Comparison of ENCODE assay signal across 20 cellular contexts in the genomic region with DNA sequence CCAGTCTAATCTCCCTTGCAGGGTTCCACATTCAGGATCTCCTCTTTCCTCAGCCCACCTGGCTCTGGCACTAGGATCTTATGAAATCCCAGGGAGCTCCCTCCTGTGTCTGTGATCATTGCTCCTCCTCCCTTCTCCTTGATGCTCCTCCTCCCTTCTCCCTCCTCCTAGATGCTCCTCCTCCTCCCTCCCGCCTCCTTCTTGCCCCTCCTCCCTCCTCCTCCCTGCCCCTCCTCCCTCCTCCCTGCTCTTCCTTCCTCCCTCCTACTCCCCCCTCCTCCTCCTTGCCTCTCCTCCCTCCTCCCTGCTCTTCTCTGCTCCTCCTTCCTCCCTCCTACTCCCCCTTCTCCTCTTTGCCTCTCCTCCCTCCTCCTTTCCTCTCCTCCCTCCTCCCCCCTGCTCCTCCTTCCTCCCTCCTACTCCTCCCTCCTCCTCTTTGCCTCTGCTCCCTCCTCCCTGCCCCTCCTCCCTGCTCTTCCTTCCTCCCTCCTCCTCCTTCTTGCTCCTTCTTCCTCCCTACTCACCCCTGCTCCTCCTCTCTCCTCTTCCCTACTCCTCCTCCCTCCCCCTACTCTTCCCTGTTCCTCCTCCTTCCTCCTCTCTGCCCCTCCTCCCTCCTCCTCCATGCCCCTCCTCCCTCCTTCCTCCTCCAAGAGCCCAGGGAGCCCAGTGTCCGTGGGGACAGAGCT. TPM values are rescaled to one million over a fixed set of nuclear protein-coding genes. Genes with fewer than 3 reads are reported as not detected.
DNase-seq lines count a peak whose midpoint lies in the region; ATAC-seq and TF ChIP-seq lines count a peak whose summit lies in the region.
"Had no signal": no experiment of that assay in that cellular context is flagged by ENCODE, and none has a peak within 500 bp of the region (broad histone marks: within the 10 kb centered on the region; RNA-seq: fewer than 3 reads in every experiment).

No MANE protein-coding gene starts in this region.

- H3K9ac ChIP-seq in BLaER1 treated with 17β-estradiol and CSF1 and Interleukin-3, amounts not matched to agents 10 nM and 100 nM, result peak overlapping the region in 2 of 11 experiments; percentile 13 to 16; a peak in 1 of 22 replicates

- no peaks in the 10 kb centered on the region for H4K20me1 ChIP-seq in BLaER1 treated with 17β-estradiol and CSF1 and Interleukin-3, amounts not matched to agents 10 nM and 100 nM

- H3K27ac Mint-ChIP-seq in T-helper 17 cell (peak overlapping the region; percentile 16), HFFc6 (no peak overlapping the region)
- H3K27ac Mint-ChIP-seq in activated CD8-positive, alpha-beta T cell treated with anti-CD3 and anti-CD28 coated beads, Interleukin-2, amount 10 ng/mL, durations not matched to agents 7 days and 5 days, result no peak overlapping the region
- H3K27ac Mint-ChIP-seq: activated naive CD4-positive, alpha-beta T cell treated with anti-CD3 and anti-CD28 coated beads, Interleukin-2, amount 10 ng/mL, durations not matched to agents 7 days and 5 days; H9 had no signal

- H3K27me3 ChIP-seq in BLaER1 treated with 17β-estradiol and CSF1 and Interleukin-3, amounts not matched to agents 10 nM and 100 nM, result no peaks in the 10 kb centered on the region
- H3K27me3 ChIP-seq: body of pancreas, suprapubic skin had no signal

- ATAC-seq in T-helper 17 cell, result no peak
- no peak for ATAC-seq in GM18498 (IDR thresholded peaks at IDR 0.05; ENCODE audit: unreplicated experiment)
- ATAC-seq in activated CD8-positive, alpha-beta T cell treated with anti-CD3 and anti-CD28 coated beads, Interleukin-2, amount 10 ng/mL, durations not matched to agents 7 days and 5 days, result no peak
- ATAC-seq: body of pancreas had no signal

- H3K9me3 ChIP-seq in BLaER1 treated with 17β-estradiol and CSF1 and Interleukin-3, amounts not matched to agents 10 nM and 100 nM (replicated peaks in 1 of 11), result no peaks in the 10 kb centered on the region
- H3K9me3 ChIP-seq in T-helper 17 cell (ENCODE audit: control insufficient read depth, low read length, poor library complexity, severe bottlenecking), result no peaks in the 10 kb centered on the region
- H3K9me3 ChIP-seq: body of pancreas, suprapubic skin had no signal

- H3K36me3 Mint-ChIP-seq in T-helper 17 cell (ENCODE audit: low read depth) (no peaks in the 10 kb centered on the region), HFFc6 (ENCODE audit: low read depth) (no peaks in the 10 kb centered on the region)
- peaks cover 8% of the 10 kb centered on the region for H3K36me3 Mint-ChIP-seq in activated CD8-positive, alpha-beta T cell treated with anti-CD3 and anti-CD28 coated beads, Interleukin-2, amount 10 ng/mL, durations not matched to agents 7 days and 5 days (ENCODE audit: low read depth)

- H3K4me3 Mint-ChIP-seq in T-helper 17 cell, result no peak overlapping the region
- H3K4me3 Mint-ChIP-seq in activated CD8-positive, alpha-beta T cell treated with anti-CD3 and anti-CD28 coated beads, Interleukin-2, amount 10 ng/mL, durations not matched to agents 7 days and 5 days, result no peak overlapping the region
- H3K4me3 Mint-ChIP-seq in HFFc6, result no peak overlapping the region
- H3K4me3 Mint-ChIP-seq: activated naive CD4-positive, alpha-beta T cell treated with anti-CD3 and anti-CD28 coated beads, Interleukin-2, amount 10 ng/mL, durations not matched to agents 7 days and 5 days; H9 had no signal

- H3K9me3 Mint-ChIP-seq in activated CD8-positive, alpha-beta T cell treated with anti-CD3 and anti-CD28 coated beads, Interleukin-2, amount 10 ng/mL, durations not matched to agents 7 days and 5 days (ENCODE audit: insufficient read depth), result no peaks in the 10 kb centered on the region
- no peaks in the 10 kb centered on the region for H3K9me3 Mint-ChIP-seq in HFFc6
- H3K9me3 Mint-ChIP-seq: activated naive CD4-positive, alpha-beta T cell treated with anti-CD3 and anti-CD28 coated beads, Interleukin-2, amount 10 ng/mL, durations not matched to agents 7 days and 5 days; H9 had no signal

- H3K27me3 Mint-ChIP-seq in T-helper 17 cell (no peaks in the 10 kb centered on the region), HFFc6 (ENCODE audit: insufficient read depth) (peaks cover 4% of the 10 kb centered on the region)
- H3K27me3 Mint-ChIP-seq in activated CD8-positive, alpha-beta T cell treated with anti-CD3 and anti-CD28 coated beads, Interleukin-2, amount 10 ng/mL, durations not matched to agents 7 days and 5 days (ENCODE audit: low read depth), result no peaks in the 10 kb centered on the region
- H3K27me3 Mint-ChIP-seq: activated naive CD4-positive, alpha-beta T cell treated with anti-CD3 and anti-CD28 coated beads, Interleukin-2, amount 10 ng/mL, durations not matched to agents 7 days and 5 days had no signal

- no peak overlapping the region for H3K4me3 ChIP-seq in BLaER1 treated with 17β-estradiol and CSF1 and Interleukin-3, amounts not matched to agents 10 nM and 100 nM
- no peak overlapping the region for H3K4me3 ChIP-seq in fibroblast of mammary gland (ENCODE audit: control insufficient read depth, low read depth, low read length)
- H3K4me3 ChIP-seq: body of pancreas, suprapubic skin had no signal

- peak; percentile 36 for DNase-seq in HCEC 1CT
- DNase-seq in T-helper 17 cell, result no peak
- peak; percentile 37 for DNase-seq in fibroblast of mammary gland (ENCODE audit: low read depth)
- no peak for DNase-seq in activated CD8-positive, alpha-beta T cell treated with anti-CD3 and anti-CD28 coated beads, Interleukin-2, amount 10 ng/mL, durations not matched to agents 7 days and 5 days
- DNase-seq in HFFc6, result no peak
- DNase-seq in T-helper 2 cell, result no peak
- DNase-seq: activated CD4-positive, alpha-beta T cell treated with anti-CD3 and anti-CD28 coated beads for 48 hours; activated naive CD4-positive, alpha-beta T cell treated with anti-CD3 and anti-CD28 coated beads, Interleukin-2, amount 10 ng/mL, durations not matched to agents 7 days and 5 days; AML-193; body of pancreas; dermis blood vessel endothelial cell; H9; NCI-H1694; NCI-H446 treated with DMSO at 0.1 percent for 48 hours; Right ventricle myocardium superior; stimulated activated CD4-positive, alpha-beta T cell treated with anti-CD3 and anti-CD28 coated beads, Interleukin-4, amount 100 ng/mL, for 24 hours; T-helper 9 cell had no signal

- CTCF ChIA-PET in activated CD8-positive, alpha-beta T cell treated with anti-CD3 and anti-CD28 coated beads, Interleukin-2, amount 10 ng/mL, durations not matched to agents 7 days and 5 days (lab: Charles Lee), result no interaction called here

- H3K36me3 ChIP-seq in BLaER1 treated with 17β-estradiol and CSF1 and Interleukin-3, amounts not matched to agents 10 nM and 100 nM, result no peaks in the 10 kb centered on the region
- H3K36me3 ChIP-seq: suprapubic skin had no signal

- H3K4me2 ChIP-seq in BLaER1 treated with 17β-estradiol and CSF1 and Interleukin-3, amounts not matched to agents 10 nM and 100 nM, result peak overlapping the region in 6 of 11 experiments; percentile 16 to 95 (median 68); a peak in 9 of 22 replicates

- peaks cover 59 to 89% (median 79%) of the 10 kb centered on the region in 10 experiments for H3K4me1 ChIP-seq in BLaER1 treated with 17β-estradiol and CSF1 and Interleukin-3, amounts not matched to agents 10 nM and 100 nM

- TF ChIP-seq CTCF in fibroblast of mammary gland (conservative IDR thresholded peaks at IDR 0.05; ENCODE audit: control insufficient read depth, insufficient read depth, low read depth, low read length) (no peak), HFFc6 (IDR thresholded peaks at IDR 0.05) (no peak)

- peaks cover 24% of the 10 kb centered on the region for H3K4me1 Mint-ChIP-seq in T-helper 17 cell
- H3K4me1 Mint-ChIP-seq in activated CD8-positive, alpha-beta T cell treated with anti-CD3 and anti-CD28 coated beads, Interleukin-2, amount 10 ng/mL, durations not matched to agents 7 days and 5 days (ENCODE audit: low read depth), result peaks cover 70% of the 10 kb centered on the region
- H3K4me1 Mint-ChIP-seq in HFFc6 (ENCODE audit: low read depth), result no peaks in the 10 kb centered on the region

- peak overlapping the region in 8 of 11 experiments; percentile 10 to 83 (median 52); a peak in 13 of 22 replicates for H3K27ac ChIP-seq in BLaER1 treated with 17β-estradiol and CSF1 and Interleukin-3, amounts not matched to agents 10 nM and 100 nM
- H3K27ac ChIP-seq: body of pancreas, suprapubic skin had no signal

- POLR2A ChIA-PET in activated CD8-positive, alpha-beta T cell treated with anti-CD3 and anti-CD28 coated beads, Interleukin-2, amount 10 ng/mL, durations not matched to agents 7 days and 5 days (lab: Charles Lee), result no interaction called here

RNA-seq across cellular contexts. Expression of gene ZBTB7A, which starts 14.9 kb away (rescaled TPM):
- total RNA-seq in T-helper 17 cell, result 10 to 100 TPM; 47.3 to 51.1 TPM
- 10 to 100 TPM; 59.1 to 63.1 TPM for total RNA-seq in activated CD8-positive, alpha-beta T cell treated with anti-CD3 and anti-CD28 coated beads, Interleukin-2, amount 10 ng/mL, durations not matched to agents 7 days and 5 days
- total RNA-seq in HFFc6 (2021; fragmentation: NEBNext Ultra II Directional; extraction: Animal tissue kit (Norgen Biotek cat#: 25700)), result 10 to 100 TPM; 40.8 to 47.6 (median 43.6) TPM

RNA-seq across cellular contexts. Expression of gene MAP2K2, which starts 42.3 kb away (rescaled TPM):
- total RNA-seq in T-helper 17 cell, result 10 to 100 TPM; 94.3 to 94.6 TPM
- 100 to 1,000 TPM; 218 to 234 TPM for total RNA-seq in activated CD8-positive, alpha-beta T cell treated with anti-CD3 and anti-CD28 coated beads, Interleukin-2, amount 10 ng/mL, durations not matched to agents 7 days and 5 days
- 100 to 1,000 TPM; 175 to 209 (median 187) TPM for total RNA-seq in HFFc6 (2021; fragmentation: NEBNext Ultra II Directional; extraction: Animal tissue kit (Norgen Biotek cat#: 25700))

Comparison
In these comparisons a context has a peak if more than half of its experiments do, and no peak if none do; other contexts are left out.
1. DNase-seq: peak in HCEC 1CT (single experiment) and fibroblast of mammary gland (single experiment); none in T-helper 17 cell (0 of 3), activated CD8-positive, alpha-beta T cell treated with anti-CD3 and anti-CD28 coated beads, Interleukin-2, amount 10 ng/mL, durations not matched to agents 7 days and 5 days (single experiment), HFFc6 (single experiment) and T-helper 2 cell (0 of 5).